ENCODE assay signal across 8 cellular contexts in genomic region chr11:32960553-32961164, GRCh38. TPM values are rescaled to one million over a fixed set of nuclear protein-coding genes. Genes with fewer than 3 reads are reported as not detected.
DNase-seq lines count a peak whose midpoint lies in the region; ATAC-seq, FAIRE-seq and TF ChIP-seq lines count a peak whose summit lies in the region.

No MANE protein-coding gene starts in this region.

- 0 out of 2 replicates have a peak, but pooled peaks cover 4% of the 10 kb centered on the region for H3K79me2 ChIP-seq in OCI-LY7 (ENCODE audit: insufficient read depth, low read depth, low read length)

- H4K20me1 ChIP-seq in OCI-LY7 (ENCODE audit: insufficient read depth, low read length), result no peaks in the 10 kb centered on the region

- peak; percentile 70 for DNase-seq in CD1c-positive myeloid dendritic cell (ENCODE audit: extremely low spot score)
- DNase-seq in H7, result peak; percentile 26
- peak; percentile 60 for DNase-seq in OCI-LY7 (ENCODE audit: low spot score)
- no peak for DNase-seq in activated T-cell treated with anti-CD3 and anti-CD28 coated beads, Interleukin-2, amount 50 U/mL, for 24 hours

- CTCF ChIA-PET in OCI-LY7 (lab: Charles Lee; ENCODE audit: unreplicated experiment), result no interaction called here

- no peaks in the 10 kb centered on the region for H3K9me3 Mint-ChIP-seq in activated T-cell treated with anti-CD3 and anti-CD28 coated beads, Interleukin-2, amount 50 U/mL, for 24 hours

- no peaks in the 10 kb centered on the region for H3K9me2 ChIP-seq in OCI-LY7 (ENCODE audit: insufficient read depth, low read length)

- H3K4me3 Mint-ChIP-seq in activated T-cell treated with anti-CD3 and anti-CD28 coated beads, Interleukin-2, amount 50 U/mL, for 24 hours, result no peak overlapping the region

- H2AFZ ChIP-seq in OCI-LY7 (ENCODE audit: low read length), result no peak overlapping the region

- H3K27me3 Mint-ChIP-seq in activated T-cell treated with anti-CD3 and anti-CD28 coated beads, Interleukin-2, amount 50 U/mL, for 24 hours, result no peaks in the 10 kb centered on the region

- H3K27ac Mint-ChIP-seq in activated T-cell treated with anti-CD3 and anti-CD28 coated beads, Interleukin-2, amount 50 U/mL, for 24 hours, result no peak overlapping the region

- H3K4me1 ChIP-seq in OCI-LY7 (ENCODE audit: insufficient read depth, low read length, poor library complexity, severe bottlenecking), result no peaks in the 10 kb centered on the region
- no peaks in the 10 kb centered on the region for H3K4me1 ChIP-seq in neutrophil (ENCODE audit: control insufficient read depth in 1 of 2, insufficient read depth in 1 of 2, low read depth in 1 of 2, low read length in 1 of 2)

- H3K36me3 Mint-ChIP-seq in activated T-cell treated with anti-CD3 and anti-CD28 coated beads, Interleukin-2, amount 50 U/mL, for 24 hours (ENCODE audit: low read depth), result peaks cover 64% of the 10 kb centered on the region

- H3K27ac ChIP-seq in OCI-LY7 (ENCODE audit: low read depth, low read length, poor library complexity, severe bottlenecking), result no peak overlapping the region
- no peak overlapping the region for H3K27ac ChIP-seq in neutrophil

- H3K4me2 ChIP-seq in OCI-LY7 (ENCODE audit: low read length), result no peak overlapping the region

- no peak for ATAC-seq in HG02981 (IDR thresholded peaks at IDR 0.05; ENCODE audit: unreplicated experiment)
- no peak for ATAC-seq in HG03469 (IDR thresholded peaks at IDR 0.05; ENCODE audit: unreplicated experiment)

- H3K27me3 ChIP-seq in H7 (ENCODE audit: control insufficient read depth, insufficient read depth, low read length) (no peaks in the 10 kb centered on the region), neutrophil (no peaks in the 10 kb centered on the region)

- BruUV-seq in OCI-LY7 (replicated peaks; lab: Mats Ljungman, UMichigan), result no TSS peak

- TF ChIP-seq CTCF in OCI-LY7 (conservative IDR thresholded peaks at IDR 0.05; ENCODE audit: low read length) (peak; percentile 91), neutrophil (IDR thresholded peaks at IDR 0.05) (peak; percentile 61)

- peaks cover 12% of the 10 kb centered on the region for H3K4me1 Mint-ChIP-seq in activated T-cell treated with anti-CD3 and anti-CD28 coated beads, Interleukin-2, amount 50 U/mL, for 24 hours (ENCODE audit: low read depth)

- H3K4me3 ChIP-seq in H7 (ENCODE audit: insufficient read depth, low read depth, low read length), result no peak overlapping the region
- no peak overlapping the region for H3K4me3 ChIP-seq in OCI-LY7 (ENCODE audit: low read depth, low read length, poor library complexity, severe bottlenecking)
- no peak overlapping the region for H3K4me3 ChIP-seq in neutrophil (ENCODE audit: low read depth in 1 of 2, low read length in 1 of 2)

- peak; percentile 64 for FAIRE-seq in endometrium (lab: Jason Lieb, UNC)

- POLR2A ChIA-PET in OCI-LY7 (lab: Charles Lee), result interaction anchor here (0.6 to 1.6 kb wide), 3 partner anchors 12 to 29 kb away, joined by 3 to 6 read pairs (median 3); no protein-coding TSS in a partner anchor

- H3K9me3 ChIP-seq in OCI-LY7 (ENCODE audit: low read length) (no peaks in the 10 kb centered on the region), neutrophil (no peaks in the 10 kb centered on the region)

- H3K36me3 ChIP-seq in H7 (replicated peaks; ENCODE audit: control insufficient read depth, insufficient read depth, low read length), result peaks cover 17% of the 10 kb centered on the region
- H3K36me3 ChIP-seq in OCI-LY7 (ENCODE audit: insufficient read depth, low read length), result peaks cover 93% of the 10 kb centered on the region
- H3K36me3 ChIP-seq in neutrophil, result peaks cover 11% of the 10 kb centered on the region

- intact Hi-C loops in OCI-LY7 (cut with micrococcal nuclease; ENCODE audit: unreplicated experiment), result loop anchor here (1.0 to 10.0 kb wide), 2 partner anchors 105 to 364 kb away; no protein-coding TSS in a partner anchor

RNA-seq across cellular contexts. Expression of gene DEPDC7, which starts 55.0 kb away (rescaled TPM):
- 5.6 and 6.2 TPM in 2 replicates for total RNA-seq in H7 (2014; rRNA removed; shearing (Covaris generic))
- 0.66 and 0.82 TPM in 2 replicates for total RNA-seq in OCI-LY7 (2014; rRNA removed; shearing (Covaris generic))
- total RNA-seq in OCI-LY7 (2022), result 1.5 and 1.6 TPM in 2 replicates
